8 cellular contexts compared by ENCODE assay signal in the genomic region with DNA sequence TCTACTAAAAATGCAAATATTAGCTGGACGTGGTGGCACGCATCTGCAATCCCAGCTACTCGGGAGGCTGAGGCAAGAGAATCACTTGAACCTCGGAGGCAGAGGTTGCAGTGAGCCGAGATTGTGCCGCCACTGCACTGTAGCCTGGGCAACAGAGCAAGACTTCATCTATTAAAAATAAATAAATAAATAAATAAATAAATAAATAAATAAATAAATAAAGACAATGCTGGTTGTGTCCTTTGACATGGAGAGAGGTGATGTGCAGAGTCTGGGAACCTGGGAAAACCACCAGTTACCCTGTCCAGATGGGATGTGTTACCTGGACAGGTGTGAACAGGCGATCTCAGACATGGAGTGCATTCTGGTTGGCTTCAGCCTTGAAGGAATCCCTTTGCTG.
"Had no signal": no experiment of that assay in that cellular context is flagged by ENCODE, and none has a peak within 500 bp of the region (broad histone marks: within the 10 kb centered on the region; RNA-seq: fewer than 3 reads in every experiment).

No MANE protein-coding gene starts in this region.

- H3K4me3 ChIP-seq: GM12878 had no signal

- ATAC-seq: GM12878 had no signal

- FAIRE-seq: G401.6, GM12878, GM12891, GM12892, GM18507, GM19239 had no signal

- DNase-seq: GDM1, GF-D8 had no signal
